ENCODE assay signal across 1 cellular context in the genomic region with DNA sequence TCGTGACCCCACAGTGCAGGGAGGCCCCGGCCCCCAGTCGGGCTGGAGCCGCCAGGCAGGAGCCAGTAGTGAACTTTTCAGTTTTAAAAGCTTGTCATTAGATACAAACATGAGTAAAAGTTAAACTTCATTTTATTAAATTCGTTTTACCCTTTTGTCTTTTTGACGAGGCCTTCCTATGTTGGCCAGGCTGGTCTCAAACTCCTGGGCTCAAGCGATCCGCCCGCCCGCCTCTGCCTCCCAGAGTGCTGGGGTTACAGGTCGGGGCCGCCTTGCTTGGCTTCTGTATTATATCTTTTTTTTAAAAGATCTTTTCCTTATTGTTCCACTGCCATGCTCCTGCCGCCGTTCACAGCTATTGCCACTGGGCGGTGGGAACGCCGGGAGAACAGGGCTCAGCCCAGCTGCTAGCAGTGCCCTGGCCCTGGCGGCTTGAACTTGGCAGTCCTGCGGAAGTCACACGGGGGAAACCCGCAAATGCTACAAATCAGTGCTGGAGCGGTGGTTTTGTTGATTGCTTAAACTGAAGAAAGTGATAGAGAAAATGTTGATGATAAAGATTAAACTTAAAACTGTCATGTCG.
TF ChIP-seq lines count a peak whose summit lies in the region.

No MANE protein-coding gene starts in this region.

TF ChIP-seq in HepG2, 621 proteins besides CTCF, POLR2A, EP300 and RAD21 (continued from another document):
- TF ChIP-seq, protein P1, sequence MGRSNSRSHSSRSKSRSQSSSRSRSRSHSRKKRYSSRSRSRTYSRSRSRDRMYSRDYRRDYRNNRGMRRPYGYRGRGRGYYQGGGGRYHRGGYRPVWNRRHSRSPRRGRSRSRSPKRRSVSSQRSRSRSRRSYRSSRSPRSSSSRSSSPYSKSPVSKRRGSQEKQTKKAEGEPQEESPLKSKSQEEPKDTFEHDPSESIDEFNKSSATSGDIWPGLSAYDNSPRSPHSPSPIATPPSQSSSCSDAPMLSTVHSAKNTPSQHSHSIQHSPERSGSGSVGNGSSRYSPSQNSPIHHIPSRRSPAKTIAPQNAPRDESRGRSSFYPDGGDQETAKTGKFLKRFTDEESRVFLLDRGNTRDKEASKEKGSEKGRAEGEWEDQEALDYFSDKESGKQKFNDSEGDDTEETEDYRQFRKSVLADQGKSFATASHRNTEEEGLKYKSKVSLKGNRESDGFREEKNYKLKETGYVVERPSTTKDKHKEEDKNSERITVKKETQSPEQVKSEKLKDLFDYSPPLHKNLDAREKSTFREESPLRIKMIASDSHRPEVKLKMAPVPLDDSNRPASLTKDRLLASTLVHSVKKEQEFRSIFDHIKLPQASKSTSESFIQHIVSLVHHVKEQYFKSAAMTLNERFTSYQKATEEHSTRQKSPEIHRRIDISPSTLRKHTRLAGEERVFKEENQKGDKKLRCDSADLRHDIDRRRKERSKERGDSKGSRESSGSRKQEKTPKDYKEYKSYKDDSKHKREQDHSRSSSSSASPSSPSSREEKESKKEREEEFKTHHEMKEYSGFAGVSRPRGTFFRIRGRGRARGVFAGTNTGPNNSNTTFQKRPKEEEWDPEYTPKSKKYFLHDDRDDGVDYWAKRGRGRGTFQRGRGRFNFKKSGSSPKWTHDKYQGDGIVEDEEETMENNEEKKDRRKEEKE (IDR thresholded peaks at IDR 0.05), result no peak
- TF ChIP-seq ZNF850 (CRISPR knock-in tag; conservative IDR thresholded peaks at IDR 0.05), result no peak
- TF ChIP-seq, protein P2, sequence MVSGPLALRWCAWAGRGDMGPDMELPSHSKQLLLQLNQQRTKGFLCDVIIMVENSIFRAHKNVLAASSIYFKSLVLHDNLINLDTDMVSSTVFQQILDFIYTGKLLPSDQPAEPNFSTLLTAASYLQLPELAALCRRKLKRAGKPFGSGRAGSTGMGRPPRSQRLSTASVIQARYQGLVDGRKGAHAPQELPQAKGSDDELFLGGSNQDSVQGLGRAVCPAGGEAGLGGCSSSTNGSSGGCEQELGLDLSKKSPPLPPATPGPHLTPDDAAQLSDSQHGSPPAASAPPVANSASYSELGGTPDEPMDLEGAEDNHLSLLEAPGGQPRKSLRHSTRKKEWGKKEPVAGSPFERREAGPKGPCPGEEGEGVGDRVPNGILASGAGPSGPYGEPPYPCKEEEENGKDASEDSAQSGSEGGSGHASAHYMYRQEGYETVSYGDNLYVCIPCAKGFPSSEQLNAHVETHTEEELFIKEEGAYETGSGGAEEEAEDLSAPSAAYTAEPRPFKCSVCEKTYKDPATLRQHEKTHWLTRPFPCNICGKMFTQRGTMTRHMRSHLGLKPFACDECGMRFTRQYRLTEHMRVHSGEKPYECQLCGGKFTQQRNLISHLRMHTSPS (CRISPR knock-in tag; IDR thresholded peaks at IDR 0.05; ENCODE audit: low read depth), result peak; percentile 8; the same call in 1 of the 2 replicates
- TF ChIP-seq NFIC (IDR thresholded peaks at IDR 0.05; ENCODE audit: low read length), result no peak
- TF ChIP-seq ZSCAN21 (CRISPR knock-in tag; IDR thresholded peaks at IDR 0.05; ENCODE audit: borderline replicate concordance), result no peak
- TF ChIP-seq ELF4 (CRISPR knock-in tag; IDR thresholded peaks at IDR 0.05; ENCODE audit: borderline replicate concordance), result peak; percentile 35; the same call in 1 of the 2 replicates
- TF ChIP-seq, protein P3, sequence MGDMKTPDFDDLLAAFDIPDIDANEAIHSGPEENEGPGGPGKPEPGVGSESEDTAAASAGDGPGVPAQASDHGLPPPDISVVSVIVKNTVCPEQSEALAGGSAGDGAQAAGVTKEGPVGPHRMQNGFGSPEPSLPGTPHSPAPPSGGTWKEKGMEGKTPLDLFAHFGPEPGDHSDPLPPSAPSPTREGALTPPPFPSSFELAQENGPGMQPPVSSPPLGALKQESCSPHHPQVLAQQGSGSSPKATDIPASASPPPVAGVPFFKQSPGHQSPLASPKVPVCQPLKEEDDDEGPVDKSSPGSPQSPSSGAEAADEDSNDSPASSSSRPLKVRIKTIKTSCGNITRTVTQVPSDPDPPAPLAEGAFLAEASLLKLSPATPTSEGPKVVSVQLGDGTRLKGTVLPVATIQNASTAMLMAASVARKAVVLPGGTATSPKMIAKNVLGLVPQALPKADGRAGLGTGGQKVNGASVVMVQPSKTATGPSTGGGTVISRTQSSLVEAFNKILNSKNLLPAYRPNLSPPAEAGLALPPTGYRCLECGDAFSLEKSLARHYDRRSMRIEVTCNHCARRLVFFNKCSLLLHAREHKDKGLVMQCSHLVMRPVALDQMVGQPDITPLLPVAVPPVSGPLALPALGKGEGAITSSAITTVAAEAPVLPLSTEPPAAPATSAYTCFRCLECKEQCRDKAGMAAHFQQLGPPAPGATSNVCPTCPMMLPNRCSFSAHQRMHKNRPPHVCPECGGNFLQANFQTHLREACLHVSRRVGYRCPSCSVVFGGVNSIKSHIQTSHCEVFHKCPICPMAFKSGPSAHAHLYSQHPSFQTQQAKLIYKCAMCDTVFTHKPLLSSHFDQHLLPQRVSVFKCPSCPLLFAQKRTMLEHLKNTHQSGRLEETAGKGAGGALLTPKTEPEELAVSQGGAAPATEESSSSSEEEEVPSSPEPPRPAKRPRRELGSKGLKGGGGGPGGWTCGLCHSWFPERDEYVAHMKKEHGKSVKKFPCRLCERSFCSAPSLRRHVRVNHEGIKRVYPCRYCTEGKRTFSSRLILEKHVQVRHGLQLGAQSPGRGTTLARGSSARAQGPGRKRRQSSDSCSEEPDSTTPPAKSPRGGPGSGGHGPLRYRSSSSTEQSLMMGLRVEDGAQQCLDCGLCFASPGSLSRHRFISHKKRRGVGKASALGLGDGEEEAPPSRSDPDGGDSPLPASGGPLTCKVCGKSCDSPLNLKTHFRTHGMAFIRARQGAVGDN (CRISPR knock-in tag; IDR thresholded peaks at IDR 0.05), result peak; percentile 49; the same call in 1 of the 2 replicates
- TF ChIP-seq ZNF678 (CRISPR knock-in tag; IDR thresholded peaks at IDR 0.05), result no peak
- TF ChIP-seq, protein P4, sequence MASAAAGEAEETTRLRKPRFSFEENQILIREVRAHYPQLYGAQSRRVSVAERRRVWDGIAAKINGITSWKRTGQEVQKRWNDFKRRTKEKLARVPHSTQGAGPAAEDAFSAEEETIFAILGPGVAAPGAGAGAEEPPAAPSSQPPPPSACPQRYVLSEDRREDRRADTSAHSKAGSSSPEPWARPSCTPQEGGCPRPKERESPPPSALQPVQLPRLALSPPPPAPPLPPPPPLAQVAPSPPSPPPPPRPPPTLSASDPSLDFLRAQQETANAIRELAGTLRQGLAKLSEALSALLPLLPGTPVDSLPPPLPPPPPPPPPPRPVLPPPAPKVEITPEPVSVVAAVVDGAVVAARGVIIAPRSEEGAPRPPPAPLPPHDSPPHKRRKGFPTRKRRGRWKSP (CRISPR knock-in tag; IDR thresholded peaks at IDR 0.05), result no peak
- TF ChIP-seq SP4 (CRISPR knock-in tag; IDR thresholded peaks at IDR 0.05), result no peak
- no peak for TF ChIP-seq RXRB (CRISPR knock-in tag; IDR thresholded peaks at IDR 0.05; ENCODE audit: borderline replicate concordance)
- 0 out of 2 replicates have a peak, but pooled peaks have one; percentile 4 for TF ChIP-seq ZMYM2 (CRISPR knock-in tag; IDR thresholded peaks at IDR 0.05)
- TF ChIP-seq POLR2G (IDR thresholded peaks at IDR 0.05; ENCODE audit: low read depth, low read length), result no peak
- TF ChIP-seq, protein P5, sequence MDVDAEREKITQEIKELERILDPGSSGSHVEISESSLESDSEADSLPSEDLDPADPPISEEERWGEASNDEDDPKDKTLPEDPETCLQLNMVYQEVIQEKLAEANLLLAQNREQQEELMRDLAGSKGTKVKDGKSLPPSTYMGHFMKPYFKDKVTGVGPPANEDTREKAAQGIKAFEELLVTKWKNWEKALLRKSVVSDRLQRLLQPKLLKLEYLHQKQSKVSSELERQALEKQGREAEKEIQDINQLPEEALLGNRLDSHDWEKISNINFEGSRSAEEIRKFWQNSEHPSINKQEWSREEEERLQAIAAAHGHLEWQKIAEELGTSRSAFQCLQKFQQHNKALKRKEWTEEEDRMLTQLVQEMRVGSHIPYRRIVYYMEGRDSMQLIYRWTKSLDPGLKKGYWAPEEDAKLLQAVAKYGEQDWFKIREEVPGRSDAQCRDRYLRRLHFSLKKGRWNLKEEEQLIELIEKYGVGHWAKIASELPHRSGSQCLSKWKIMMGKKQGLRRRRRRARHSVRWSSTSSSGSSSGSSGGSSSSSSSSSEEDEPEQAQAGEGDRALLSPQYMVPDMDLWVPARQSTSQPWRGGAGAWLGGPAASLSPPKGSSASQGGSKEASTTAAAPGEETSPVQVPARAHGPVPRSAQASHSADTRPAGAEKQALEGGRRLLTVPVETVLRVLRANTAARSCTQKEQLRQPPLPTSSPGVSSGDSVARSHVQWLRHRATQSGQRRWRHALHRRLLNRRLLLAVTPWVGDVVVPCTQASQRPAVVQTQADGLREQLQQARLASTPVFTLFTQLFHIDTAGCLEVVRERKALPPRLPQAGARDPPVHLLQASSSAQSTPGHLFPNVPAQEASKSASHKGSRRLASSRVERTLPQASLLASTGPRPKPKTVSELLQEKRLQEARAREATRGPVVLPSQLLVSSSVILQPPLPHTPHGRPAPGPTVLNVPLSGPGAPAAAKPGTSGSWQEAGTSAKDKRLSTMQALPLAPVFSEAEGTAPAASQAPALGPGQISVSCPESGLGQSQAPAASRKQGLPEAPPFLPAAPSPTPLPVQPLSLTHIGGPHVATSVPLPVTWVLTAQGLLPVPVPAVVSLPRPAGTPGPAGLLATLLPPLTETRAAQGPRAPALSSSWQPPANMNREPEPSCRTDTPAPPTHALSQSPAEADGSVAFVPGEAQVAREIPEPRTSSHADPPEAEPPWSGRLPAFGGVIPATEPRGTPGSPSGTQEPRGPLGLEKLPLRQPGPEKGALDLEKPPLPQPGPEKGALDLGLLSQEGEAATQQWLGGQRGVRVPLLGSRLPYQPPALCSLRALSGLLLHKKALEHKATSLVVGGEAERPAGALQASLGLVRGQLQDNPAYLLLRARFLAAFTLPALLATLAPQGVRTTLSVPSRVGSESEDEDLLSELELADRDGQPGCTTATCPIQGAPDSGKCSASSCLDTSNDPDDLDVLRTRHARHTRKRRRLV (CRISPR knock-in tag; IDR thresholded peaks at IDR 0.05), result no peak
- TF ChIP-seq, protein P6, sequence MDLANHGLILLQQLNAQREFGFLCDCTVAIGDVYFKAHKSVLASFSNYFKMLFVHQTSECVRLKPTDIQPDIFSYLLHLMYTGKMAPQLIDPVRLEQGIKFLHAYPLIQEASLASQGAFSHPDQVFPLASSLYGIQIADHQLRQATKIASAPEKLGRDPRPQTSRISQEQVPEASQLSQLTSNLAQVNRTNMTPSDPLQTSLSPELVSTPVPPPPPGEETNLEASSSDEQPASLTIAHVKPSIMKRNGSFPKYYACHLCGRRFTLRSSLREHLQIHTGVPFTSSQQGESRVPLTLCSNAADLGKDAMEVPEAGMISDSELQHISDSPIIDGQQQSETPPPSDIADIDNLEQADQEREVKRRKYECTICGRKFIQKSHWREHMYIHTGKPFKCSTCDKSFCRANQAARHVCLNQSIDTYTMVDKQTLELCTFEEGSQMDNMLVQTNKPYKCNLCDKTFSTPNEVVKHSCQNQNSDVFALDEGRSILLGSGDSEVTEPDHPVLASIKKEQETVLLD (CRISPR knock-in tag; IDR thresholded peaks at IDR 0.05; ENCODE audit: low read depth), result peak; percentile 12
- no peak for TF ChIP-seq KLF6 (CRISPR knock-in tag; IDR thresholded peaks at IDR 0.05)
- no peak for TF ChIP-seq ZNF839 (CRISPR knock-in tag; IDR thresholded peaks at IDR 0.05; ENCODE audit: borderline replicate concordance)
- TF ChIP-seq ZNF781 (CRISPR knock-in tag; IDR thresholded peaks at IDR 0.05; ENCODE audit: borderline replicate concordance, not compliant biosample characterization), result peak; percentile 73
- TF ChIP-seq ZNF607 (CRISPR knock-in tag; IDR thresholded peaks at IDR 0.05; ENCODE audit: borderline replicate concordance), result no peak
- TF ChIP-seq, protein P7, sequence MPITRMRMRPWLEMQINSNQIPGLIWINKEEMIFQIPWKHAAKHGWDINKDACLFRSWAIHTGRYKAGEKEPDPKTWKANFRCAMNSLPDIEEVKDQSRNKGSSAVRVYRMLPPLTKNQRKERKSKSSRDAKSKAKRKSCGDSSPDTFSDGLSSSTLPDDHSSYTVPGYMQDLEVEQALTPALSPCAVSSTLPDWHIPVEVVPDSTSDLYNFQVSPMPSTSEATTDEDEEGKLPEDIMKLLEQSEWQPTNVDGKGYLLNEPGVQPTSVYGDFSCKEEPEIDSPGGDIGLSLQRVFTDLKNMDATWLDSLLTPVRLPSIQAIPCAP (CRISPR knock-in tag; IDR thresholded peaks at IDR 0.05; ENCODE audit: low read depth), result no peak
- no peak; the same call in 1 of the 2 replicates for TF ChIP-seq ZMAT3 (CRISPR knock-in tag; conservative IDR thresholded peaks at IDR 0.05)
- 0 out of 2 replicates have a peak, but pooled peaks have one; percentile 11 for TF ChIP-seq ZNF431 (CRISPR knock-in tag; IDR thresholded peaks at IDR 0.05; ENCODE audit: borderline replicate concordance, low read depth)
- no peak for TF ChIP-seq ZNF709 (CRISPR knock-in tag; IDR thresholded peaks at IDR 0.05)
- 0 out of 2 replicates have a peak, but pooled peaks have one; percentile 1 for TF ChIP-seq ZBTB7A (CRISPR knock-in tag; IDR thresholded peaks at IDR 0.05)
- TF ChIP-seq, protein P8, sequence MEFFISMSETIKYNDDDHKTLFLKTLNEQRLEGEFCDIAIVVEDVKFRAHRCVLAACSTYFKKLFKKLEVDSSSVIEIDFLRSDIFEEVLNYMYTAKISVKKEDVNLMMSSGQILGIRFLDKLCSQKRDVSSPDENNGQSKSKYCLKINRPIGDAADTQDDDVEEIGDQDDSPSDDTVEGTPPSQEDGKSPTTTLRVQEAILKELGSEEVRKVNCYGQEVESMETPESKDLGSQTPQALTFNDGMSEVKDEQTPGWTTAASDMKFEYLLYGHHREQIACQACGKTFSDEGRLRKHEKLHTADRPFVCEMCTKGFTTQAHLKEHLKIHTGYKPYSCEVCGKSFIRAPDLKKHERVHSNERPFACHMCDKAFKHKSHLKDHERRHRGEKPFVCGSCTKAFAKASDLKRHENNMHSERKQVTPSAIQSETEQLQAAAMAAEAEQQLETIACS (CRISPR knock-in tag; IDR thresholded peaks at IDR 0.05), result no peak
- TF ChIP-seq SMAD3 (CRISPR knock-in tag; IDR thresholded peaks at IDR 0.05), result no peak
